In the genomic region with DNA sequence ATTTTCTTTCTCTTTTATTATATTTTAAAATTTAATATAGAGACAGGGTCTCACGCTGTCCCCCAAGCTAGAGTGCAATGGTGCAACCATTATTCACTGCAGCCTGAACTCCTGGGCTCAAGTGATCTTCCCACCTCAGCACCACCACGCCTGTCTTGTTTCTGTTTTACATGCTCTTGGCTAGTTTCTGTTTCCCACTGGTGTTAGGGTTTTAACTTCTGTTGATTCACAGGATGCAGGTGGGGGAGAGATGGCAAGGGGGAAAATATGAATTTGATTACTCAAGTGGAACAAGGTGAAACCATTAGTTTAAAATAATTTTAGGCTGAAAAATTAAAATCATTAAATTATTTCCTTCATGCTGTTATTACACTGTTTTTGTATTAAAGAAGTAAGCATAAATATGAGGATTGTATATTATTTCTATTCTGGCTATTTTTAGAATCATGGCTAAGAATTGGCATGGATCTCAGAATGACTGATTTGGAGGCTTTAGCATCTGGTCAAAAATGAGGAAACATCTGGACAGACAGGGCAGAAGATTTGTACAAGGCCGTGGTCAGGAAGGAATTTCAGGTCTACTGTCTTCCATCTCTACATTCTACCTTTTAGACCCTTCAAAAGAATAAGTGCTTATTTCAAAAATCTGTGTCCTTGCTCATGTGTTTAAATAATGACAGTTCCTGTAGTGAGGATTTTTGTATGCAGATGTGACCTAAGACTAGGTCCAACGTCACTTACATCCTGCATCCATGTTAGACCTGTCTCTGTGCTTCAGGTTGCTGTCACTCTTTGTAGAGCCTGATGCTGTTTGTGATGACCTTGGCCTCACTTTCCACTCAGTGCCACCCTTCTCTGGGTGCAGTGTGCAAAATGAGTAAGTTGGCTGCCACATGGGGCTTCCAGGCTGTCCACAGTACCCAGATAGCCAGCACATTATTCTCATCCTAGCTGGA, we compare ENCODE assay signal across 12 cellular contexts. TPM values are rescaled to one million over a fixed set of nuclear protein-coding genes. Genes with fewer than 3 reads are reported as not detected.
DNase-seq lines count a peak whose midpoint lies in the region; ATAC-seq and TF ChIP-seq lines count a peak whose summit lies in the region.
"Had no signal": no experiment of that assay in that cellular context is flagged by ENCODE, and none has a peak within 500 bp of the region (broad histone marks: within the 10 kb centered on the region; RNA-seq: fewer than 3 reads in every experiment).

No MANE protein-coding gene starts in this region.

- no peak overlapping the region for H3K27ac Mint-ChIP-seq in activated naive CD8-positive, alpha-beta T cell treated with anti-CD3 and anti-CD28 coated beads, Interleukin-2, amount 50 U/mL, for 24 hours
- H3K27ac Mint-ChIP-seq: activated T-cell treated with anti-CD3 and anti-CD28 coated beads, Interleukin-2, amount 50 U/mL, for 24 hours had no signal

- no peaks in the 10 kb centered on the region for H3K4me1 ChIP-seq in breast epithelium
- H3K4me1 ChIP-seq: vagina had no signal

- ATAC-seq in GM18505 (IDR thresholded peaks at IDR 0.05; ENCODE audit: unreplicated experiment) (peak; percentile 51), GM21367 (IDR thresholded peaks at IDR 0.05; ENCODE audit: unreplicated experiment) (peak; percentile 42), HG03108 (IDR thresholded peaks at IDR 0.05; ENCODE audit: unreplicated experiment) (peak; percentile 44)
- peak; percentile 61 for ATAC-seq in activated naive CD8-positive, alpha-beta T cell treated with anti-CD3 and anti-CD28 coated beads, Interleukin-2, amount 50 U/mL, for 24 hours

- H3K4me3 ChIP-seq in breast epithelium, result no peak overlapping the region
- H3K4me3 ChIP-seq: vagina had no signal

- no peak overlapping the region for H3K27ac ChIP-seq in breast epithelium
- H3K27ac ChIP-seq: neutrophil, vagina had no signal

- intact Hi-C loops in breast epithelium (cut with DNase I; ENCODE audit: low total_unique reads), result no loop called here

- H3K36me3 Mint-ChIP-seq in activated naive CD8-positive, alpha-beta T cell treated with anti-CD3 and anti-CD28 coated beads, Interleukin-2, amount 50 U/mL, for 24 hours (ENCODE audit: low read depth), result no peaks in the 10 kb centered on the region

- H3K4me1 Mint-ChIP-seq in activated naive CD8-positive, alpha-beta T cell treated with anti-CD3 and anti-CD28 coated beads, Interleukin-2, amount 50 U/mL, for 24 hours, result peaks cover 15% of the 10 kb centered on the region

- no peaks in the 10 kb centered on the region for H3K36me3 ChIP-seq in breast epithelium
- H3K36me3 ChIP-seq: neutrophil had no signal

- H3K9me3 Mint-ChIP-seq in activated naive CD8-positive, alpha-beta T cell treated with anti-CD3 and anti-CD28 coated beads, Interleukin-2, amount 50 U/mL, for 24 hours, result no peaks in the 10 kb centered on the region
- H3K9me3 Mint-ChIP-seq: activated T-cell treated with anti-CD3 and anti-CD28 coated beads, Interleukin-2, amount 50 U/mL, for 24 hours had no signal

- H3K27me3 ChIP-seq in breast epithelium, result no peaks in the 10 kb centered on the region
- H3K27me3 ChIP-seq: neutrophil, vagina had no signal

- H3K4me3 Mint-ChIP-seq in activated naive CD8-positive, alpha-beta T cell treated with anti-CD3 and anti-CD28 coated beads, Interleukin-2, amount 50 U/mL, for 24 hours, result no peak overlapping the region
- H3K4me3 Mint-ChIP-seq: activated T-cell treated with anti-CD3 and anti-CD28 coated beads, Interleukin-2, amount 50 U/mL, for 24 hours had no signal

- H3K9me3 ChIP-seq in breast epithelium, result no peaks in the 10 kb centered on the region
- H3K9me3 ChIP-seq: neutrophil, vagina had no signal

- TF ChIP-seq POLR2A in GM18505 (IDR thresholded peaks at IDR 0.05; ENCODE audit: borderline replicate concordance, extremely low read depth, insufficient read depth, insufficient read length) (no peak), breast epithelium (IDR thresholded peaks at IDR 0.05) (no peak)

- TF ChIP-seq CTCF in breast epithelium (IDR thresholded peaks at IDR 0.05), result no peak

- no peaks in the 10 kb centered on the region for H3K27me3 Mint-ChIP-seq in activated naive CD8-positive, alpha-beta T cell treated with anti-CD3 and anti-CD28 coated beads, Interleukin-2, amount 50 U/mL, for 24 hours
- H3K27me3 Mint-ChIP-seq: activated T-cell treated with anti-CD3 and anti-CD28 coated beads, Interleukin-2, amount 50 U/mL, for 24 hours had no signal

- DNase-seq in activated naive CD8-positive, alpha-beta T cell treated with anti-CD3 and anti-CD28 coated beads, Interleukin-2, amount 50 U/mL, for 24 hours, result no peak
- DNase-seq in breast epithelium (ENCODE audit: low spot score in 2 of 2) (no peak), epidermal melanocyte (ENCODE audit: insufficient read length, low spot score) (no peak), NCI-H2029 (lab: John Stamatoyannopoulos, UW) (no peak), HuH-7 (ENCODE audit: low spot score) (no peak)
- DNase-seq: activated T-cell treated with anti-CD3 and anti-CD28 coated beads, Interleukin-2, amount 50 U/mL, for 24 hours; NCI-H2029 treated with DMSO at 0.1 percent for 48 hours had no signal

RNA-seq across cellular contexts. Expression of gene B3GNT2, which starts 54.9 kb away (rescaled TPM):
- 10 to 100 TPM; 16.3 to 39.5 (median 25.6) TPM for total RNA-seq in breast epithelium
